7 cellular contexts compared by ENCODE assay signal in genomic region chr5:99028170-99028569, GRCh38.
A peak's percentile ranks its signal among the peaks of the same experiment; 100 is the strongest.
DNase-seq lines count a peak whose midpoint lies in the region; ATAC-seq and TF ChIP-seq lines count a peak whose summit lies in the region.
"Not testable (repeated sequence)": the region's sequence is repeated elsewhere in the genome, so short reads cannot be mapped to it uniquely, and the experiment has no call there.

No MANE protein-coding gene starts in this region.

- intact Hi-C loops in Calu3 (cut with micrococcal nuclease; ENCODE audit: unreplicated experiment): not testable (repeated sequence)
- intact Hi-C loops in activated CD8-positive, alpha-beta T cell treated with anti-CD3 and anti-CD28 coated beads for 36 hours (cut with micrococcal nuclease): loop anchor here (5.0 kb wide), 1 partner anchor 101 kb away; the partner anchor contains the start of gene CHD1

- not testable (repeated sequence) for DNase-seq in Calu3; activated CD8-positive, alpha-beta T cell treated with anti-CD3 and anti-CD28 coated beads for 36 hours; activated naive CD4-positive, alpha-beta T cell treated with anti-CD3 and anti-CD28 coated beads, Interleukin-2, amount 10 ng/mL, durations not matched to agents 7 days and 5 days
- DNase-seq in RPMI8226: peak; percentile 31

- H3K4me3 ChIP-seq in muscle layer of duodenum (ENCODE audit: low read depth in 1 of 2, low read length in 2 of 2): not testable (repeated sequence)

- H3K27ac Mint-ChIP-seq in Calu3 (ENCODE audit: unreplicated experiment) (peak overlapping the region; percentile 34), IgD-negative memory B cell (peak overlapping the region; percentile 32 to 91 (median 69))
- peak overlapping the region; percentile 10 for H3K27ac Mint-ChIP-seq in activated CD8-positive, alpha-beta T cell treated with anti-CD3 and anti-CD28 coated beads for 36 hours
- peak overlapping the region; percentile 47 for H3K27ac Mint-ChIP-seq in activated naive CD4-positive, alpha-beta T cell treated with anti-CD3 and anti-CD28 coated beads, Interleukin-2, amount 10 ng/mL, durations not matched to agents 7 days and 5 days
- peak overlapping the region; percentile 87 for H3K27ac Mint-ChIP-seq in stimulated activated memory B cell treated with anti-CD40 and anti-IgM and Interleukin-4, amounts not matched to agents 10 μg/mL and 1 μg/mL and 100 μg/mL, for 72 hours

- not testable (repeated sequence) for H3K9me3 Mint-ChIP-seq in Calu3 (ENCODE audit: low read depth, unreplicated experiment); IgD-negative memory B cell; activated CD8-positive, alpha-beta T cell treated with anti-CD3 and anti-CD28 coated beads for 36 hours; activated naive CD4-positive, alpha-beta T cell treated with anti-CD3 and anti-CD28 coated beads, Interleukin-2, amount 10 ng/mL, durations not matched to agents 7 days and 5 days; stimulated activated memory B cell treated with anti-CD40 and anti-IgM and Interleukin-4, amounts not matched to agents 10 μg/mL and 1 μg/mL and 100 μg/mL, for 72 hours

- not testable (repeated sequence) for H3K36me3 Mint-ChIP-seq in Calu3 (ENCODE audit: insufficient read depth, unreplicated experiment); IgD-negative memory B cell; activated CD8-positive, alpha-beta T cell treated with anti-CD3 and anti-CD28 coated beads for 36 hours (ENCODE audit: low read depth); activated naive CD4-positive, alpha-beta T cell treated with anti-CD3 and anti-CD28 coated beads, Interleukin-2, amount 10 ng/mL, durations not matched to agents 7 days and 5 days; stimulated activated memory B cell treated with anti-CD40 and anti-IgM and Interleukin-4, amounts not matched to agents 10 μg/mL and 1 μg/mL and 100 μg/mL, for 72 hours

- not testable (repeated sequence) for ATAC-seq in activated CD8-positive, alpha-beta T cell treated with anti-CD3 and anti-CD28 coated beads for 36 hours; stimulated activated memory B cell treated with anti-CD40 and anti-IgM and Interleukin-4, amounts not matched to agents 10 μg/mL and 1 μg/mL and 100 μg/mL, for 72 hours

- H3K9me3 ChIP-seq in muscle layer of duodenum (ENCODE audit: control insufficient read depth in 1 of 2, low read length in 2 of 2): not testable (repeated sequence)

- TF ChIP-seq CTCF in Calu3 (IDR thresholded peaks at IDR 0.05; ENCODE audit: unreplicated experiment); activated CD8-positive, alpha-beta T cell treated with anti-CD3 and anti-CD28 coated beads for 36 hours (IDR thresholded peaks at IDR 0.05): not testable (repeated sequence)

- H3K4me3 Mint-ChIP-seq in Calu3 (ENCODE audit: low read depth, unreplicated experiment); activated CD8-positive, alpha-beta T cell treated with anti-CD3 and anti-CD28 coated beads for 36 hours; activated naive CD4-positive, alpha-beta T cell treated with anti-CD3 and anti-CD28 coated beads, Interleukin-2, amount 10 ng/mL, durations not matched to agents 7 days and 5 days: not testable (repeated sequence)
- H3K4me3 Mint-ChIP-seq in IgD-negative memory B cell: peak overlapping the region; percentile 14 to 82 (median 47)
- peak overlapping the region; percentile 29 for H3K4me3 Mint-ChIP-seq in stimulated activated memory B cell treated with anti-CD40 and anti-IgM and Interleukin-4, amounts not matched to agents 10 μg/mL and 1 μg/mL and 100 μg/mL, for 72 hours

- H3K27me3 ChIP-seq in muscle layer of duodenum (ENCODE audit: low read depth, low read length): not testable (repeated sequence)

- H3K36me3 ChIP-seq in muscle layer of duodenum (ENCODE audit: control insufficient read depth in 1 of 2, insufficient read depth in 2 of 2, low read length in 2 of 2): not testable (repeated sequence)

- H3K4me1 Mint-ChIP-seq in Calu3 (ENCODE audit: low read depth, unreplicated experiment): peaks cover 55% of the 10 kb centered on the region
- peaks cover 57 to 72% (median 59%) of the 10 kb centered on the region in 3 donors for H3K4me1 Mint-ChIP-seq in IgD-negative memory B cell
- H3K4me1 Mint-ChIP-seq in activated CD8-positive, alpha-beta T cell treated with anti-CD3 and anti-CD28 coated beads for 36 hours (ENCODE audit: low read depth): peaks cover 46% of the 10 kb centered on the region
- H3K4me1 Mint-ChIP-seq in activated naive CD4-positive, alpha-beta T cell treated with anti-CD3 and anti-CD28 coated beads, Interleukin-2, amount 10 ng/mL, durations not matched to agents 7 days and 5 days: peaks cover 64% of the 10 kb centered on the region
- peaks cover 82% of the 10 kb centered on the region for H3K4me1 Mint-ChIP-seq in stimulated activated memory B cell treated with anti-CD40 and anti-IgM and Interleukin-4, amounts not matched to agents 10 μg/mL and 1 μg/mL and 100 μg/mL, for 72 hours

- not testable (repeated sequence) for H3K4me1 ChIP-seq in muscle layer of duodenum (ENCODE audit: control insufficient read depth in 1 of 2, insufficient read depth in 2 of 2, low read length in 2 of 2)

- POLR2A ChIA-PET in activated CD8-positive, alpha-beta T cell treated with anti-CD3 and anti-CD28 coated beads for 36 hours (lab: Charles Lee): interaction anchor here (0.8 to 2.1 kb wide), 3 partner anchors 89 to 123 kb away, joined by 3 to 11 read pairs (median 4); partner anchors contain the start of gene CHD1

- BruUV-seq in Calu3 (replicated peaks; lab: Mats Ljungman, UMichigan): not testable (repeated sequence)

- not testable (repeated sequence) for H3K27me3 Mint-ChIP-seq in Calu3 (ENCODE audit: unreplicated experiment); IgD-negative memory B cell; activated CD8-positive, alpha-beta T cell treated with anti-CD3 and anti-CD28 coated beads for 36 hours; activated naive CD4-positive, alpha-beta T cell treated with anti-CD3 and anti-CD28 coated beads, Interleukin-2, amount 10 ng/mL, durations not matched to agents 7 days and 5 days; stimulated activated memory B cell treated with anti-CD40 and anti-IgM and Interleukin-4, amounts not matched to agents 10 μg/mL and 1 μg/mL and 100 μg/mL, for 72 hours

- CTCF ChIA-PET in Calu3 (lab: Charles Lee): not testable (repeated sequence)
- CTCF ChIA-PET in activated CD8-positive, alpha-beta T cell treated with anti-CD3 and anti-CD28 coated beads for 36 hours (lab: Charles Lee): interaction anchor here (1.3 to 1.6 kb wide), 2 partner anchors 95 to 123 kb away, joined by 3 to 4 read pairs; no protein-coding TSS in a partner anchor
- CTCF ChIA-PET in activated naive CD4-positive, alpha-beta T cell treated with anti-CD3 and anti-CD28 coated beads, Interleukin-2, amount 10 ng/mL, durations not matched to agents 7 days and 5 days (lab: Charles Lee): interaction anchor here (0.5 to 1.1 kb wide), 4 partner anchors 10 to 146 kb away, joined by 3 to 7 read pairs (median 3); no protein-coding TSS in a partner anchor

- H3K27ac ChIP-seq in muscle layer of duodenum (ENCODE audit: low read length): peak overlapping the region; percentile 59

Comparison
In these comparisons a context has a peak if more than half of its experiments do, and no peak if none do; other contexts are left out.
1. H3K27ac Mint-ChIP-seq: peak in every context shown above with its lines; median percentile 87 in stimulated activated memory B cell treated with anti-CD40 and anti-IgM and Interleukin-4, amounts not matched to agents 10 μg/mL and 1 μg/mL and 100 μg/mL, for 72 hours; 69 in IgD-negative memory B cell; 47 in activated naive CD4-positive, alpha-beta T cell treated with anti-CD3 and anti-CD28 coated beads, Interleukin-2, amount 10 ng/mL, durations not matched to agents 7 days and 5 days; 34 in Calu3; 10 in activated CD8-positive, alpha-beta T cell treated with anti-CD3 and anti-CD28 coated beads for 36 hours.